In the genomic region with DNA sequence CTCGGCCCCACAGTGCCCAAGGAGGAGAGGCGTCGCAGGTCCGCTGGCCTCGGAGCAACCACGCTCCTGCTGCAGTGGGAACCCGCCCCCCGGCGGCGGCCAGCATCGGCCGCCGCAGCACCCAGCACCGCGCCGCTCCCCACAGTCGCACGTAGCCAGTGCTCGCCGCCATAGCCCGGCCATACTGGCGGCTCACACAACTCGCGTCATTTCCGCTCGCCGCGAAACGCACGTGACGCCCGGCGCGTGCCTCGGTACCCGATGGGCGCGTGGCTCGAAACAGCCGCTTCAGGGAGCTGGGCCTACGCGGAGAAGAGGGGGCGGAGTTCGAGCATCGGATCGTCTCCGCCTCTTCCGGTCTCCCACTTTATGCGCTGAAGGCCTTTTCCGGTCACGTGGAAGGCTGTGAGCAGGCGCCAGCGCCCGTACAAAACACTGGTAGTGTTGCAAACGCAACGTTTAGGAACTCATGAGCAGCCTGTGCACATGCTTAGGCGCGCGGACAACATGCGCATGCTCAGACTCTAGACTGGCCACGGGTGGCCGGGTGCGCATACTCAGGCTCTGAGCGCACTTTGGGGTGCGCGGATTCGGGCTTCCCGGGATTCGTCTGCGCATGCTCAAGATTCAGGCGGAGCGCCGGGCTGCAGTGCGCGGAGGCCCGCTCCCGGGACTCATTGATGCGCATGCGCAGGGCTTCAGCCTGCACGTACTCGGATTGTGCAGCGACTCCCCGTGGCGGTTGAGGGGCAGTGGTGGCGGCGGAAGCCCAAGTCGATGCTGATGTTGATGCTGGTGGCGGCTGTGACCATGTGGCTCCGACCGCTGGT, we compare ENCODE assay signal across 8 cellular contexts. TPM values are rescaled to one million over a fixed set of nuclear protein-coding genes. Genes with fewer than 3 reads are reported as not detected.
DNase-seq lines count a peak whose midpoint lies in the region; ATAC-seq and TF ChIP-seq lines count a peak whose summit lies in the region.

A gene with protein sequence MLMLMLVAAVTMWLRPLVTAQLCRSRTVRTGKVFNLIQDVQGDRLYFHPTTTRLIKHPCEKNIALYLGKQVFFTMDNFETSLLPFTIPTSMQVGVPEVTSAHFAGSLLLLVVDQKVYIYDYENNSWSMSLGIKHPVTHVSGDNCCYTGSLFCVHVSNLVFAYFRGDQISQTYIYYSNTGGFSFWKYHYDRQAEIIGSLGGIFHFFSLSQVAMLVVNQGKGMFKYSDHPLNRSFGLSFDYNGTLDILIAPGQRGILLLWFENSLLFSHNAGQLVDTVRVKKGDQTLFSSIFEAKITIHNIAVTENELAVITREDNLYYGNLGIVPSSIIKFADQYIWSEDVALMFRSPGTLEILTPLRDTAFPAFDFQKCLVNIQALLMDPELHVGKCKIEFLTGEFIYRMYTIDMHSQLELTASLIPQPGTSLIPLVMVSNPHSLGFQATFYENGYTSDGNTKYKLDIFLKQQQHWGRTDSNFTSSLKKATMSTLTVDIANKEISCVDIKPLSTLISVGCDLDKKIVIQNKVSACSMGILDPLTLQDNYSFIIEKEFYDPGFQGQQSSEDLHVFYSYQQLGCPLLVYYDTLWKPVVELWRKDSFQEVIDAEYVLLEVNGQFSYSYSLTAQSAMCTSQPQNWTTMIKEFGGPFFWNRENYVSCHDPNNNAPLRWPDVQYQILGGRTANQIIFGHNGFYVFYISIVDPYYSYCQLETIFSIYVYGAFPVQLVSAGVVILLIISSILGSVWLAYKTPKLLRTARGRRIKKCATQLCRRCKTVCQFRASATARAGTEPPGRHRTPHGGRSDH (plus strand): TSS at position 677 of the 830 bp plus-strand sequence. CDS start 101 bp downstream, at position 778.
A gene with protein sequence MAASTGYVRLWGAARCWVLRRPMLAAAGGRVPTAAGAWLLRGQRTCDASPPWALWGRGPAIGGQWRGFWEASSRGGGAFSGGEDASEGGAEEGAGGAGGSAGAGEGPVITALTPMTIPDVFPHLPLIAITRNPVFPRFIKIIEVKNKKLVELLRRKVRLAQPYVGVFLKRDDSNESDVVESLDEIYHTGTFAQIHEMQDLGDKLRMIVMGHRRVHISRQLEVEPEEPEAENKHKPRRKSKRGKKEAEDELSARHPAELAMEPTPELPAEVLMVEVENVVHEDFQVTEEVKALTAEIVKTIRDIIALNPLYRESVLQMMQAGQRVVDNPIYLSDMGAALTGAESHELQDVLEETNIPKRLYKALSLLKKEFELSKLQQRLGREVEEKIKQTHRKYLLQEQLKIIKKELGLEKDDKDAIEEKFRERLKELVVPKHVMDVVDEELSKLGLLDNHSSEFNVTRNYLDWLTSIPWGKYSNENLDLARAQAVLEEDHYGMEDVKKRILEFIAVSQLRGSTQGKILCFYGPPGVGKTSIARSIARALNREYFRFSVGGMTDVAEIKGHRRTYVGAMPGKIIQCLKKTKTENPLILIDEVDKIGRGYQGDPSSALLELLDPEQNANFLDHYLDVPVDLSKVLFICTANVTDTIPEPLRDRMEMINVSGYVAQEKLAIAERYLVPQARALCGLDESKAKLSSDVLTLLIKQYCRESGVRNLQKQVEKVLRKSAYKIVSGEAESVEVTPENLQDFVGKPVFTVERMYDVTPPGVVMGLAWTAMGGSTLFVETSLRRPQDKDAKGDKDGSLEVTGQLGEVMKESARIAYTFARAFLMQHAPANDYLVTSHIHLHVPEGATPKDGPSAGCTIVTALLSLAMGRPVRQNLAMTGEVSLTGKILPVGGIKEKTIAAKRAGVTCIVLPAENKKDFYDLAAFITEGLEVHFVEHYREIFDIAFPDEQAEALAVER (minus strand): TSS at position 186 of the 830 bp plus-strand sequence. CDS start 14 bp downstream, at position 172.

- TF ChIP-seq CTCF in GM10266 (IDR thresholded peaks at IDR 0.05; ENCODE audit: control insufficient read depth, insufficient read depth, low read depth, missing control alignments) (peak; percentile 97), NB4 (IDR thresholded peaks at IDR 0.05; ENCODE audit: low read depth, low read length) (peak; percentile 60), testis (IDR thresholded peaks at IDR 0.05) (peak; percentile 91 to 99 (median 95))

- intact Hi-C loops in testis (cut with DNase I; ENCODE audit: low total_unique reads) = no loop called here

- ATAC-seq in HG02571 (IDR thresholded peaks at IDR 0.05; ENCODE audit: unreplicated experiment) = peak; percentile 85
- peak; percentile 90 to 91 for ATAC-seq in activated naive CD4-positive, alpha-beta T cell treated with anti-CD3 and anti-CD28 coated beads, Interleukin-2, amount 50 U/mL, for 72 hours

- DNase-seq in GM10266 (ENCODE audit: extremely low spot score) (peak; percentile 99), NB4 (ENCODE audit: low read depth) (peak; percentile 96), SK-N-MC (ENCODE audit: low read depth, low spot score) (peak; percentile 94), glomerular endothelial cell (ENCODE audit: extremely low read depth, low read depth, low spot score) (peak; percentile 91), occipital lobe (lab: John Stamatoyannopoulos, UW) (peak; percentile 97), testis (peak; percentile 99)
- peak; percentile 98 to 99 for DNase-seq in activated naive CD4-positive, alpha-beta T cell treated with anti-CD3 and anti-CD28 coated beads, Interleukin-2, amount 50 U/mL, for 72 hours (ENCODE audit: low spot score in 2 of 2)

- no peaks in the 10 kb centered on the region for H3K27me3 ChIP-seq in testis

- TF ChIP-seq POLR2A in NB4 (IDR thresholded peaks at IDR 0.05; ENCODE audit: extremely low read depth, insufficient read length) (peak; percentile 93), testis (IDR thresholded peaks at IDR 0.05) (no peak)

- H3K27ac Mint-ChIP-seq in activated naive CD4-positive, alpha-beta T cell treated with anti-CD3 and anti-CD28 coated beads, Interleukin-2, amount 50 U/mL, for 72 hours = peak within 1 kb of the TSS; percentile 99 to 100

- H3K9me3 Mint-ChIP-seq in activated naive CD4-positive, alpha-beta T cell treated with anti-CD3 and anti-CD28 coated beads, Interleukin-2, amount 50 U/mL, for 72 hours = no peaks in the 10 kb centered on the region

- WGBS in testis, 2 donors = 0 to 1% methylated on average over 29 to 46 of the region's 90 CpGs

- peaks cover 18% of the 10 kb centered on the region for H3K4me1 ChIP-seq in testis

- peaks cover 22% of the 10 kb centered on the region for H3K36me3 ChIP-seq in SK-N-MC (ENCODE audit: insufficient read depth, low read length)
- H3K36me3 ChIP-seq in testis (ENCODE audit: low read depth, missing control alignments) = no peaks in the 10 kb centered on the region

- H3K9ac ChIP-seq in SK-N-MC (ENCODE audit: insufficient read length) = peak within 1 kb of the TSS; percentile 100

- peaks cover 11 to 27% of the 10 kb centered on the region in 2 donors for H3K36me3 Mint-ChIP-seq in activated naive CD4-positive, alpha-beta T cell treated with anti-CD3 and anti-CD28 coated beads, Interleukin-2, amount 50 U/mL, for 72 hours

- H3K9me3 ChIP-seq in SK-N-MC (ENCODE audit: low read depth, low read length) = no peaks in the 10 kb centered on the region
- H3K9me3 ChIP-seq in testis = no peaks in the 10 kb centered on the region

- H3K4me3 ChIP-seq in NB4 (ENCODE audit: low read depth, low read length) = peak within 1 kb of the TSS; percentile 90
- H3K4me3 ChIP-seq in SK-N-MC = peak within 1 kb of the TSS; percentile 96
- peak within 1 kb of the TSS; percentile 97 to 99 for H3K4me3 ChIP-seq in testis

- H3K27ac ChIP-seq in SK-N-MC = peak within 1 kb of the TSS; percentile 98
- peak within 1 kb of the TSS; percentile 93 to 94 for H3K27ac ChIP-seq in testis

RNA-seq across cellular contexts. Expression of the first gene that starts in this region (rescaled TPM):
- not detected for total RNA-seq in activated naive CD4-positive, alpha-beta T cell treated with anti-CD3 and anti-CD28 coated beads, Interleukin-2, amount 50 U/mL, for 72 hours
- not detected in 2 replicates for total RNA-seq in glomerular endothelial cell
- not detected for total RNA-seq in occipital lobe
- total RNA-seq in testis = 1 to 10 TPM; 6.1 to 9.3 TPM
- 31.3 TPM for polyA plus RNA-seq in testis (ENCODE audit: insufficient read depth, low read depth, low replicate concordance)

RNA-seq across cellular contexts. Expression of the second gene that starts in this region (rescaled TPM):
- 100 to 1,000 TPM; 178 to 359 TPM for total RNA-seq in activated naive CD4-positive, alpha-beta T cell treated with anti-CD3 and anti-CD28 coated beads, Interleukin-2, amount 50 U/mL, for 72 hours
- total RNA-seq in glomerular endothelial cell (75.9 and 123 TPM in 2 replicates), occipital lobe (39.6 TPM), testis (100 to 1,000 TPM; 100 to 133 TPM)
- 48.1 TPM for polyA plus RNA-seq in testis (ENCODE audit: insufficient read depth, low read depth, low replicate concordance)

Comparison
In these comparisons a context has a peak if more than half of its experiments do, and no peak if none do; other contexts are left out.
1. Peak in every context shown above with its lines: DNase-seq, ATAC-seq, H3K4me3 ChIP-seq and H3K27ac ChIP-seq.